24 cellular contexts compared by ENCODE assay signal in genomic region chr2:213043566-213043965, GRCh38.
"Had no signal": no experiment of that assay in that cellular context is flagged by ENCODE, and none has a peak within 500 bp of the region (broad histone marks: within the 10 kb centered on the region; RNA-seq: fewer than 3 reads in every experiment).

No MANE protein-coding gene starts in this region.

- H3K27me3 Mint-ChIP-seq: IgD-negative memory B cell had no signal

- H3K4me2 ChIP-seq: KMS-11 had no signal

- H3K4me1 ChIP-seq: SJCRH30 had no signal

- ATAC-seq: HepG2, K562, Panc1, PC-3, Right ventricle myocardium inferior, SK-N-SH treated with all-trans-retinoic acid at 6 μM for 48 hours had no signal

- DNase-seq: Kasumi-1, MM.1S, NCI-H1092 treated with DMSO at 0.1 percent for 48 hours, NCI-H1436, NCI-H187, NCI-H2029, NCI-H2081 treated with DMSO at 0.1 percent for 48 hours, NCI-H2171, NCI-H226, NCI-H446, NCI-H510A, NCI-H524 treated with DMSO at 0.1 percent for 48 hours, NCI-H69, NCI-H774, PC-3, SHP77 treated with DMSO at 0.1 percent for 48 hours, SJCRH30 had no signal

- H3K27ac Mint-ChIP-seq: IgD-negative memory B cell had no signal

- H3K4me3 ChIP-seq: K562, SJCRH30 had no signal

- H3K9me3 ChIP-seq: SJCRH30 had no signal

- H3K27me3 ChIP-seq: SJCRH30 had no signal

- H3K9ac ChIP-seq: KMS-11 had no signal

- H3K36me3 Mint-ChIP-seq: IgD-negative memory B cell had no signal

- H3K4me3 Mint-ChIP-seq: IgD-negative memory B cell had no signal

- H3K27ac ChIP-seq: KMS-11, SJCRH30 had no signal

- H3K36me3 ChIP-seq: SJCRH30 had no signal
